In the genomic region with DNA sequence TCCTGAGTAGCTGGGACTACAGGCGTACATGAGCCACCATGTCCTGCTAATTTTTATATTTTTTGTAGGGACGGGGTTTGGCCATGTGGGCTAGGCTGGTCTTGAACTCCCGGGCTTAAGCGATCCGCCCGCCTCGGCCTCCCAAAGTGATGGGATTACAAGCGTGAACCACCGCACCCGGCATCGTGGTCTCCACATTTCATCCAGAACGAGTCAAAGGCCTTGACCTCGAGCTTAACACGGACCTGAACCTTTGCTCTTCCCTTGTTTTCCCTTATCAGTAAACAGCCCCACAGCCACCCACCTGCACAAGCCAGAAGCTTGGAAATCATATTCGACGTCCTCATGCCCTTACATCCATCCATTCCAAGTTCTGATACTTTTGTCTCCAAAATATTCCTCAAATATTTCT, we compare ENCODE assay signal across 1 cellular context.
A peak's percentile ranks its signal among the peaks of the same experiment; 100 is the strongest.
TF ChIP-seq lines count a peak whose summit lies in the region.

No MANE protein-coding gene starts in this region.

TF ChIP-seq in HepG2, 621 proteins besides CTCF, POLR2A, EP300 and RAD21 (continued from another document and continues in another):
- TF ChIP-seq PCBP1 (IDR thresholded peaks at IDR 0.05; ENCODE audit: borderline replicate concordance, low read depth, low read length) (no peak), MATR3 (CRISPR knock-in tag; IDR thresholded peaks at IDR 0.05) (no peak), SOX13 (IDR thresholded peaks at IDR 0.05) (peak; percentile 52; the same call in 1 of the 2 replicates), SOX13 (CRISPR knock-in tag; conservative IDR thresholded peaks at IDR 0.05 in 1 of 2, IDR thresholded peaks at IDR 0.05 in 1 of 2) (peak in 1 of 2 experiments; percentile 88; a peak in 2 of 4 replicates), PAX8 (CRISPR knock-in tag; IDR thresholded peaks at IDR 0.05; ENCODE audit: borderline replicate concordance) (no peak), ZNF513 (CRISPR knock-in tag; conservative IDR thresholded peaks at IDR 0.05) (no peak), ZNF501 (CRISPR knock-in tag; IDR thresholded peaks at IDR 0.05) (no peak), AGO2 (optimal IDR thresholded peaks at IDR 0.05; ENCODE audit: low read depth, low read length) (no peak), CBFB (CRISPR knock-in tag; IDR thresholded peaks at IDR 0.05) (0 out of 2 replicates have a peak, but pooled peaks have one; percentile 39), DPF2 (CRISPR knock-in tag; IDR thresholded peaks at IDR 0.05; ENCODE audit: borderline replicate concordance, low read depth) (no peak), ZNF451 (CRISPR knock-in tag; IDR thresholded peaks at IDR 0.05) (0 out of 2 replicates have a peak, but pooled peaks have one; percentile 29), PCBP2 (optimal IDR thresholded peaks at IDR 0.05; ENCODE audit: low read depth, low read length, poor library complexity, severe bottlenecking) (no peak), ZNF335 (CRISPR knock-in tag; IDR thresholded peaks at IDR 0.05) (peak; percentile 70; the same call in 1 of the 2 replicates), PHB2 (IDR thresholded peaks at IDR 0.05; ENCODE audit: partially characterized antibody) (no peak), NPAS2 (CRISPR knock-in tag; IDR thresholded peaks at IDR 0.05; ENCODE audit: borderline replicate concordance) (no peak), MZF1 (CRISPR knock-in tag; IDR thresholded peaks at IDR 0.05; ENCODE audit: borderline replicate concordance) (no peak), ZSCAN30 (CRISPR knock-in tag; IDR thresholded peaks at IDR 0.05) (no peak), CSRNP2 (CRISPR knock-in tag; conservative IDR thresholded peaks at IDR 0.05; ENCODE audit: low read depth) (no peak), SMAD1 (CRISPR knock-in tag; IDR thresholded peaks at IDR 0.05; ENCODE audit: borderline replicate concordance, low read depth) (no peak), CENPX (CRISPR knock-in tag; IDR thresholded peaks at IDR 0.05) (no peak), HDAC1 (CRISPR knock-in tag; IDR thresholded peaks at IDR 0.05) (peak; percentile 53; the same call in 1 of the 2 replicates), RBAK (CRISPR knock-in tag; IDR thresholded peaks at IDR 0.05) (no peak), KDM1A (CRISPR knock-in tag; IDR thresholded peaks at IDR 0.05) (peak; percentile 60; the same call in 1 of the 2 replicates), NFE2L2 (IDR thresholded peaks at IDR 0.05; ENCODE audit: low read length) (no peak), KLF9 (CRISPR knock-in tag; IDR thresholded peaks at IDR 0.05; ENCODE audit: low read depth) (0 out of 2 replicates have a peak, but pooled peaks have one; percentile 86), ZBTB34 (CRISPR knock-in tag; IDR thresholded peaks at IDR 0.05) (no peak), ZNF530 (CRISPR knock-in tag; IDR thresholded peaks at IDR 0.05; ENCODE audit: low read depth) (no peak), CHD2 (IDR thresholded peaks at IDR 0.05; ENCODE audit: low read depth, low read length) (no peak), NFKB2 (CRISPR knock-in tag; IDR thresholded peaks at IDR 0.05; ENCODE audit: borderline replicate concordance) (peak; percentile 93), ZFP90 (CRISPR knock-in tag; IDR thresholded peaks at IDR 0.05; ENCODE audit: borderline replicate concordance) (peak; percentile 45; the same call in 1 of the 2 replicates), NCOR1 (IDR thresholded peaks at IDR 0.05; ENCODE audit: borderline replicate concordance, low read length) (peak; percentile 84), ZNF33B (CRISPR knock-in tag; IDR thresholded peaks at IDR 0.05) (no peak), DMTF1 (CRISPR knock-in tag; IDR thresholded peaks at IDR 0.05) (no peak), ZNF569 (CRISPR knock-in tag; IDR thresholded peaks at IDR 0.05; ENCODE audit: borderline replicate concordance) (no peak), RBM22 (optimal IDR thresholded peaks at IDR 0.05; ENCODE audit: low read length) (no peak), ZNF567 (CRISPR knock-in tag; IDR thresholded peaks at IDR 0.05; ENCODE audit: borderline replicate concordance) (no peak), SRSF9 (IDR thresholded peaks at IDR 0.05; ENCODE audit: borderline replicate concordance, insufficient read depth, low read depth, low read length, poor library complexity, severe bottlenecking) (no peak), HHEX (CRISPR knock-in tag; IDR thresholded peaks at IDR 0.05) (no peak), PHF20 (CRISPR knock-in tag; IDR thresholded peaks at IDR 0.05) (peak; percentile 48), RBFOX2 (IDR thresholded peaks at IDR 0.05; ENCODE audit: low read depth, low read length) (no peak), TEAD3 (CRISPR knock-in tag; optimal IDR thresholded peaks at IDR 0.05; ENCODE audit: borderline replicate concordance) (peak; percentile 85), ZNF879 (CRISPR knock-in tag; IDR thresholded peaks at IDR 0.05) (peak; percentile 54; the same call in 1 of the 2 replicates)
- TF ChIP-seq, protein P1, sequence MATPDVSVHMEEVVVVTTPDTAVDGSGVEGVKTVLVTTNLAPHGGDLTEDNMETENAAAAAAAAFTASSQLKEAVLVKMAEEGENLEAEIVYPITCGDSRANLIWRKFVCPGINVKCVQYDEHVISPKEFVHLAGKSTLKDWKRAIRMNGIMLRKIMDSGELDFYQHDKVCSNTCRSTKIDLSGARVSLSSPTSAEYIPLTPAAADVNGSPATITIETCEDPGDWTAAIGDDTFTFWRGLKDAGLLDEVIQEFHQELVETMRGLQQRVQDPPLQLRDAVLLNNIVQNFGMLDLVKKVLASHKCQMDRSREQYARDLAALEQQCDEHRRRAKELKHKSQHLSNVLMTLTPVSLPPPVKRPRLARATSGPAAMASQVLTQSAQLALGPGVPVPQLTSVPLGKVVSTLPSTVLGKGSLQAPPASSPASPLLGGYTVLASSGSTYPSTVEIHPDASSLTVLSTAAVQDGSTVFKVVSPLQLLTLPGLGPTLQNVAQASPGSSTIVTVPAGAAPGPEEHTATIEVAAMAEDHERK (CRISPR knock-in tag; IDR thresholded peaks at IDR 0.05; ENCODE audit: low read depth) = 0 out of 2 replicates have a peak, but pooled peaks have one; percentile 29
- TF ChIP-seq, protein P2, sequence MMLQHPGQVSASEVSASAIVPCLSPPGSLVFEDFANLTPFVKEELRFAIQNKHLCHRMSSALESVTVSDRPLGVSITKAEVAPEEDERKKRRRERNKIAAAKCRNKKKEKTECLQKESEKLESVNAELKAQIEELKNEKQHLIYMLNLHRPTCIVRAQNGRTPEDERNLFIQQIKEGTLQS (CRISPR knock-in tag; IDR thresholded peaks at IDR 0.05) = no peak
- TF ChIP-seq, protein P3, sequence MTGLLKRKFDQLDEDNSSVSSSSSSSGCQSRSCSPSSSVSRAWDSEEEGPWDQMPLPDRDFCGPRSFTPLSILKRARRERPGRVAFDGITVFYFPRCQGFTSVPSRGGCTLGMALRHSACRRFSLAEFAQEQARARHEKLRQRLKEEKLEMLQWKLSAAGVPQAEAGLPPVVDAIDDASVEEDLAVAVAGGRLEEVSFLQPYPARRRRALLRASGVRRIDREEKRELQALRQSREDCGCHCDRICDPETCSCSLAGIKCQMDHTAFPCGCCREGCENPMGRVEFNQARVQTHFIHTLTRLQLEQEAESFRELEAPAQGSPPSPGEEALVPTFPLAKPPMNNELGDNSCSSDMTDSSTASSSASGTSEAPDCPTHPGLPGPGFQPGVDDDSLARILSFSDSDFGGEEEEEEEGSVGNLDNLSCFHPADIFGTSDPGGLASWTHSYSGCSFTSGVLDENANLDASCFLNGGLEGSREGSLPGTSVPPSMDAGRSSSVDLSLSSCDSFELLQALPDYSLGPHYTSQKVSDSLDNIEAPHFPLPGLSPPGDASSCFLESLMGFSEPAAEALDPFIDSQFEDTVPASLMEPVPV (CRISPR knock-in tag; IDR thresholded peaks at IDR 0.05) = no peak; the same call in 1 of the 2 replicates
- TF ChIP-seq, protein P4, sequence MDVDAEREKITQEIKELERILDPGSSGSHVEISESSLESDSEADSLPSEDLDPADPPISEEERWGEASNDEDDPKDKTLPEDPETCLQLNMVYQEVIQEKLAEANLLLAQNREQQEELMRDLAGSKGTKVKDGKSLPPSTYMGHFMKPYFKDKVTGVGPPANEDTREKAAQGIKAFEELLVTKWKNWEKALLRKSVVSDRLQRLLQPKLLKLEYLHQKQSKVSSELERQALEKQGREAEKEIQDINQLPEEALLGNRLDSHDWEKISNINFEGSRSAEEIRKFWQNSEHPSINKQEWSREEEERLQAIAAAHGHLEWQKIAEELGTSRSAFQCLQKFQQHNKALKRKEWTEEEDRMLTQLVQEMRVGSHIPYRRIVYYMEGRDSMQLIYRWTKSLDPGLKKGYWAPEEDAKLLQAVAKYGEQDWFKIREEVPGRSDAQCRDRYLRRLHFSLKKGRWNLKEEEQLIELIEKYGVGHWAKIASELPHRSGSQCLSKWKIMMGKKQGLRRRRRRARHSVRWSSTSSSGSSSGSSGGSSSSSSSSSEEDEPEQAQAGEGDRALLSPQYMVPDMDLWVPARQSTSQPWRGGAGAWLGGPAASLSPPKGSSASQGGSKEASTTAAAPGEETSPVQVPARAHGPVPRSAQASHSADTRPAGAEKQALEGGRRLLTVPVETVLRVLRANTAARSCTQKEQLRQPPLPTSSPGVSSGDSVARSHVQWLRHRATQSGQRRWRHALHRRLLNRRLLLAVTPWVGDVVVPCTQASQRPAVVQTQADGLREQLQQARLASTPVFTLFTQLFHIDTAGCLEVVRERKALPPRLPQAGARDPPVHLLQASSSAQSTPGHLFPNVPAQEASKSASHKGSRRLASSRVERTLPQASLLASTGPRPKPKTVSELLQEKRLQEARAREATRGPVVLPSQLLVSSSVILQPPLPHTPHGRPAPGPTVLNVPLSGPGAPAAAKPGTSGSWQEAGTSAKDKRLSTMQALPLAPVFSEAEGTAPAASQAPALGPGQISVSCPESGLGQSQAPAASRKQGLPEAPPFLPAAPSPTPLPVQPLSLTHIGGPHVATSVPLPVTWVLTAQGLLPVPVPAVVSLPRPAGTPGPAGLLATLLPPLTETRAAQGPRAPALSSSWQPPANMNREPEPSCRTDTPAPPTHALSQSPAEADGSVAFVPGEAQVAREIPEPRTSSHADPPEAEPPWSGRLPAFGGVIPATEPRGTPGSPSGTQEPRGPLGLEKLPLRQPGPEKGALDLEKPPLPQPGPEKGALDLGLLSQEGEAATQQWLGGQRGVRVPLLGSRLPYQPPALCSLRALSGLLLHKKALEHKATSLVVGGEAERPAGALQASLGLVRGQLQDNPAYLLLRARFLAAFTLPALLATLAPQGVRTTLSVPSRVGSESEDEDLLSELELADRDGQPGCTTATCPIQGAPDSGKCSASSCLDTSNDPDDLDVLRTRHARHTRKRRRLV (CRISPR knock-in tag; IDR thresholded peaks at IDR 0.05) = no peak
- TF ChIP-seq, protein P5, sequence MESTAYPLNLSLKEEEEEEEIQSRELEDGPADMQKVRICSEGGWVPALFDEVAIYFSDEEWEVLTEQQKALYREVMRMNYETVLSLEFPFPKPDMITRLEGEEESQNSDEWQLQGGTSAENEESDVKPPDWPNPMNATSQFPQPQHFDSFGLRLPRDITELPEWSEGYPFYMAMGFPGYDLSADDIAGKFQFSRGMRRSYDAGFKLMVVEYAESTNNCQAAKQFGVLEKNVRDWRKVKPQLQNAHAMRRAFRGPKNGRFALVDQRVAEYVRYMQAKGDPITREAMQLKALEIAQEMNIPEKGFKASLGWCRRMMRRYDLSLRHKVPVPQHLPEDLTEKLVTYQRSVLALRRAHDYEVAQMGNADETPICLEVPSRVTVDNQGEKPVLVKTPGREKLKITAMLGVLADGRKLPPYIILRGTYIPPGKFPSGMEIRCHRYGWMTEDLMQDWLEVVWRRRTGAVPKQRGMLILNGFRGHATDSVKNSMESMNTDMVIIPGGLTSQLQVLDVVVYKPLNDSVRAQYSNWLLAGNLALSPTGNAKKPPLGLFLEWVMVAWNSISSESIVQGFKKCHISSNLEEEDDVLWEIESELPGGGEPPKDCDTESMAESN (CRISPR knock-in tag; conservative IDR thresholded peaks at IDR 0.05) = peak; percentile 59; the same call in 1 of the 2 replicates
